Comparison of ENCODE assay signal across 25 cellular contexts in genomic region chr4:133464311-133464710, GRCh38.
DNase-seq lines count a peak whose midpoint lies in the region; ATAC-seq, FAIRE-seq and TF ChIP-seq lines count a peak whose summit lies in the region.
"Had no signal": no experiment of that assay in that cellular context is flagged by ENCODE, and none has a peak within 500 bp of the region (broad histone marks: within the 10 kb centered on the region; RNA-seq: fewer than 3 reads in every experiment).

No MANE protein-coding gene starts in this region.

- no peaks in the 10 kb centered on the region for H3K9me3 Mint-ChIP-seq in Calu3 (ENCODE audit: low read depth, unreplicated experiment)
- H3K9me3 Mint-ChIP-seq: H9 had no signal

- ATAC-seq in K562: no peak
- no peak for ATAC-seq in HG02970 (IDR thresholded peaks at IDR 0.05; ENCODE audit: low FRiP score, unreplicated experiment)
- ATAC-seq in GM18873 (IDR thresholded peaks at IDR 0.05; ENCODE audit: low FRiP score, unreplicated experiment): no peak

- H3K27me3 Mint-ChIP-seq in Calu3 (ENCODE audit: unreplicated experiment): no peaks in the 10 kb centered on the region
- H3K27me3 Mint-ChIP-seq: CD4-positive, alpha-beta T cell; IgD-negative memory B cell had no signal

- no peak for TF ChIP-seq POLR2A in K562 (conservative IDR thresholded peaks at IDR 0.05)

- H3K36me3 ChIP-seq in K562 (ENCODE audit: control insufficient read depth, insufficient read depth, low read length): no peaks in the 10 kb centered on the region
- H3K36me3 ChIP-seq: BE2C had no signal

- no peak overlapping the region for H3K4me3 ChIP-seq in K562

- no peaks in the 10 kb centered on the region for H3K4me1 Mint-ChIP-seq in Calu3 (ENCODE audit: low read depth, unreplicated experiment)
- H3K4me1 Mint-ChIP-seq: IgD-negative memory B cell had no signal

- peak; percentile 44 for DNase-seq in ELR (ENCODE audit: low read depth)
- peak; percentile 4 for DNase-seq in LHCN-M2 (ENCODE audit: low read depth)
- DNase-seq in K562 (ENCODE audit: extremely low read depth in 1 of 4, low spot score in 3 of 4): no peak
- DNase-seq in iris pigment epithelial cell (ENCODE audit: low read depth): peak; percentile 21
- no peak for DNase-seq in kidney tubule cell (ENCODE audit: low spot score)
- no peak for DNase-seq in Calu3
- DNase-seq: BE2C; Caco-2; CD4-positive, alpha-beta T cell; DMS153; EL; H9; Kasumi-1; NCI-H1105 treated with DMSO at 0.1 percent for 48 hours; NCI-H1694 treated with DMSO at 0.1 percent for 48 hours; NCI-H2107; NCI-H345; NCI-H524 treated with DMSO at 0.1 percent for 48 hours had no signal

- no peak for FAIRE-seq in K562 (lab: Jason Lieb, UNC)
- FAIRE-seq: A204.1, GM12892 had no signal

- no peak for TF ChIP-seq EP300 in K562 (IDR thresholded peaks at IDR 0.05; ENCODE audit: low read length)

- no peaks in the 10 kb centered on the region for H3K4me1 ChIP-seq in K562 (replicated peaks in 1 of 2; ENCODE audit: control insufficient read depth in 2 of 2, insufficient read depth in 2 of 2, low read length in 2 of 2)
- H3K4me1 ChIP-seq: BE2C had no signal

- BruUV-seq in K562 (replicated peaks; lab: Mats Ljungman, UMichigan): no TSS peak
- no TSS peak for BruUV-seq in Calu3 (replicated peaks; lab: Mats Ljungman, UMichigan)

- H3K9me1 ChIP-seq in K562 (ENCODE audit: control insufficient read depth, insufficient read depth, low read length): no peaks in the 10 kb centered on the region

- H3K4me2 ChIP-seq in K562 (ENCODE audit: insufficient read depth, low read length): no peak overlapping the region

- H3K27ac ChIP-seq in K562 (ENCODE audit: extremely low read depth, low read depth, low read length): no peak overlapping the region
- H3K27ac ChIP-seq: HL-60, RWPE1 had no signal

- no peaks in the 10 kb centered on the region for H3K36me3 Mint-ChIP-seq in Calu3 (ENCODE audit: insufficient read depth, unreplicated experiment)

- H4K20me1 ChIP-seq in K562 (replicated peaks; ENCODE audit: control insufficient read depth, insufficient read depth, low read length): no peaks in the 10 kb centered on the region

- H3K4me3 Mint-ChIP-seq in Calu3 (ENCODE audit: low read depth, unreplicated experiment): no peak overlapping the region
- H3K4me3 Mint-ChIP-seq: CD4-positive, alpha-beta T cell; H9; IgD-negative memory B cell had no signal

- no peaks in the 10 kb centered on the region for H3K79me2 ChIP-seq in K562 (ENCODE audit: control insufficient read depth, insufficient read depth, low read length)

- no peak for TF ChIP-seq RAD21 in K562 (CRISPR knock-in tag; conservative IDR thresholded peaks at IDR 0.05 in 1 of 2, IDR thresholded peaks at IDR 0.05 in 1 of 2)

- CTCF ChIA-PET in K562 (lab: Yijun Ruan, JAX; ENCODE audit: low intra/inter-chr PET ratio): no interaction called here
- CTCF ChIA-PET in Calu3 (lab: Charles Lee): no interaction called here

- POLR2A ChIA-PET in K562 (lab: Yijun Ruan, JAX): no interaction called here

- no peak overlapping the region for H2AFZ ChIP-seq in K562 (ENCODE audit: low read depth, low read length)

- in situ Hi-C loops in K562 (cut with MboI): no loop called here

- intact Hi-C loops in K562 (cut with micrococcal nuclease): no loop called here
- intact Hi-C loops in Calu3 (cut with micrococcal nuclease; ENCODE audit: unreplicated experiment): no loop called here

- no peaks in the 10 kb centered on the region for H3K9me3 ChIP-seq in K562 (replicated peaks; ENCODE audit: control insufficient read depth, insufficient read depth, low read depth, low read length)
- H3K9me3 ChIP-seq: BE2C, Caco-2 had no signal

- H3K9ac ChIP-seq in K562 (ENCODE audit: insufficient read depth in 1 of 2, low read depth in 2 of 2, low read length in 2 of 2): no peak overlapping the region

- no peak overlapping the region for H3K27ac Mint-ChIP-seq in Calu3 (ENCODE audit: unreplicated experiment)
- H3K27ac Mint-ChIP-seq: CD4-positive, alpha-beta T cell; IgD-negative memory B cell had no signal

- no peak for TF ChIP-seq CTCF in K562 (IDR thresholded peaks at IDR 0.05 in 2 of 3, conservative IDR thresholded peaks at IDR 0.05 in 1 of 3; ENCODE audit: insufficient read depth in 2 of 3, low read depth in 1 of 3, low read length in 3 of 3)
- TF ChIP-seq CTCF in Calu3 (IDR thresholded peaks at IDR 0.05; ENCODE audit: unreplicated experiment): no peak

- 18% methylated on average over 4 of the region's 4 CpGs for WGBS in K562 (ENCODE audit: insufficient coverage, low coverage, missing lambda C conversion rate)

- H3K27me3 ChIP-seq in K562 (ENCODE audit: control insufficient read depth in 2 of 2, insufficient read depth in 2 of 2, low read length in 2 of 2): no peaks in the 10 kb centered on the region
- H3K27me3 ChIP-seq: BE2C had no signal

TF ChIP-seq in K562, 482 proteins besides CTCF, POLR2A, EP300 and RAD21:
- TF ChIP-seq ELK1 (CRISPR knock-in tag; IDR thresholded peaks at IDR 0.05) (no peak), ZNF699 (CRISPR knock-in tag; IDR thresholded peaks at IDR 0.05; ENCODE audit: insufficient replicate concordance) (no peak), FOSL1 (tag; conservative IDR thresholded peaks at IDR 0.05) (peak; percentile 63), PHTF2 (CRISPR knock-in tag; IDR thresholded peaks at IDR 0.05) (no peak), ZNF354B (CRISPR knock-in tag; IDR thresholded peaks at IDR 0.05) (no peak), SIN3A (IDR thresholded peaks at IDR 0.05; ENCODE audit: borderline replicate concordance in 2 of 2, control insufficient read depth in 1 of 2, low read depth in 2 of 2, low read length in 2 of 2) (no peak), CEBPB (tag; IDR thresholded peaks at IDR 0.05) (no peak), CBX3 (IDR thresholded peaks at IDR 0.05; ENCODE audit: borderline replicate concordance in 1 of 2, low read length in 2 of 2) (no peak)

Comparison
In these comparisons a context has a peak if more than half of its experiments do, and no peak if none do; other contexts are left out.
1. DNase-seq: peak in ELR (single experiment), LHCN-M2 (single experiment) and iris pigment epithelial cell (single experiment); none in K562 (0 of 4), kidney tubule cell (single experiment) and Calu3 (single experiment).